Comparison of ENCODE assay signal across 9 cellular contexts in the genomic region with DNA sequence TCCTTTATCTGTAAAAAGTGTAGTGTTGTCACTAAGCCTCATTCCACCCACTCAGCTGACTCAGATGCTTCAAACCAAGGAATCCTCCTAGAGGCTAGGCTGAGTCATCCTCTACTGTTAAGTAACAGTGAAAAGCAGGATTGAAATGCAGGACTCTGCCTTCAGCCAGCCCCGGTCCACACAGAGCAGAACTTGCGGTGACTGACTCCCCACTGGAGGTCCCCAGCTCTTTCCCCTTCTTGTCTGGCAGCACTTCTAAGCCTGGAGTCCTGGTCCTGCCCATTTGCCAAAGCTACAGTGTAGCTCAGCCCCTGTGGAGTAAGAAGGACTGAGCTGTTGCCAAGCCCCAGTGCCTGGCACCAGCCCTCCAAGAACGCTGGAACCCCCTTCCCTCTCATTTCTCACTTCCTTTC. TPM values are rescaled to one million over a fixed set of nuclear protein-coding genes. Genes with fewer than 3 reads are reported as not detected.
DNase-seq lines count a peak whose midpoint lies in the region; ATAC-seq and TF ChIP-seq lines count a peak whose summit lies in the region.
"Had no signal": no experiment of that assay in that cellular context is flagged by ENCODE, and none has a peak within 500 bp of the region (broad histone marks: within the 10 kb centered on the region; RNA-seq: fewer than 3 reads in every experiment).

No MANE protein-coding gene starts in this region.

- DNase-seq in activated CD4-positive, alpha-beta T cell treated with anti-CD3 and anti-CD28 coated beads, Interleukin-2, amount 50 U/mL, for 24 hours (ENCODE audit: low read depth in 1 of 2, low spot score in 1 of 2): peak; percentile 12 to 47
- no peak for DNase-seq in activated CD4-positive, alpha-beta T cell treated with anti-CD3 and anti-CD28 coated beads, Interleukin-2, amount 50 U/mL, for 1 hour
- DNase-seq in activated T-cell treated with anti-CD3 and anti-CD28 coated beads for 4 hours (peak; percentile 12), glomerular visceral epithelial cell (ENCODE audit: extremely low spot score) (peak; percentile 86), glutamatergic neuron (no peak)

- H3K4me1 ChIP-seq in skeletal muscle tissue (ENCODE audit: control insufficient read depth in 3 of 3, insufficient read depth in 3 of 3, low read length in 3 of 3): peaks cover 32 to 58% (median 51%) of the 10 kb centered on the region in 3 donors

- H3K27ac Mint-ChIP-seq in glutamatergic neuron (ENCODE audit: unreplicated experiment): no peak overlapping the region

- H3K27me3 Mint-ChIP-seq in glutamatergic neuron (ENCODE audit: unreplicated experiment): peaks cover 2% of the 10 kb centered on the region

- peak overlapping the region in 1 of 3 donors; percentile 69 for H3K9ac ChIP-seq in skeletal muscle tissue (ENCODE audit: low read depth in 1 of 3, low read length in 3 of 3)

- no peak overlapping the region for H3K4me3 Mint-ChIP-seq in glutamatergic neuron (ENCODE audit: unreplicated experiment)

- peak overlapping the region; percentile 54 for H3K27ac ChIP-seq in skeletal muscle tissue (ENCODE audit: low read depth, low read length)
- H3K27ac ChIP-seq: C4-2B had no signal

- H3K36me3 Mint-ChIP-seq in glutamatergic neuron (ENCODE audit: unreplicated experiment): peaks cover 11% of the 10 kb centered on the region

- no peak for TF ChIP-seq CTCF in glutamatergic neuron (IDR thresholded peaks at IDR 0.05; ENCODE audit: partially characterized antibody, unreplicated experiment)

- H3K9me3 ChIP-seq in skeletal muscle tissue (ENCODE audit: control insufficient read depth in 3 of 3, low read length in 3 of 3): no peaks in the 10 kb centered on the region

- no peak for ATAC-seq in GM18519 (IDR thresholded peaks at IDR 0.05; ENCODE audit: low FRiP score, unreplicated experiment)
- ATAC-seq in GM21619 (IDR thresholded peaks at IDR 0.05; ENCODE audit: unreplicated experiment): no peak

- no peaks in the 10 kb centered on the region for H3K27me3 ChIP-seq in skeletal muscle tissue (ENCODE audit: control insufficient read depth in 3 of 3, insufficient read depth in 3 of 3, low read length in 3 of 3)

- H3K36me3 ChIP-seq in skeletal muscle tissue (ENCODE audit: control insufficient read depth in 3 of 3, insufficient read depth in 3 of 3, low read length in 3 of 3): no peaks in the 10 kb centered on the region

- H3K9me3 Mint-ChIP-seq in glutamatergic neuron (ENCODE audit: unreplicated experiment): peaks cover 10% of the 10 kb centered on the region

- H3K4me1 Mint-ChIP-seq in glutamatergic neuron (ENCODE audit: low read depth, unreplicated experiment): peaks cover 2% of the 10 kb centered on the region

- H3K4me3 ChIP-seq in skeletal muscle tissue (ENCODE audit: low read length in 3 of 3): peak overlapping the region; percentile 2 to 76 (median 46)

RNA-seq across cellular contexts. Expression of a gene that starts 1.7 kb away (rescaled TPM):
- total RNA-seq in skeletal muscle tissue (6.3 TPM), glutamatergic neuron (ENCODE audit: unreplicated experiment) (not detected)

RNA-seq across cellular contexts. Expression of a gene that starts 22.2 kb away (rescaled TPM):
- total RNA-seq in skeletal muscle tissue (0.52 TPM), glutamatergic neuron (ENCODE audit: unreplicated experiment) (not detected)

RNA-seq across cellular contexts. Expression of a gene that starts 51.5 kb away (rescaled TPM):
- total RNA-seq in skeletal muscle tissue: 3.1 TPM
- not detected for total RNA-seq in glutamatergic neuron (ENCODE audit: unreplicated experiment)

RNA-seq across cellular contexts. Expression of a gene that starts 58.2 kb away (rescaled TPM):
- total RNA-seq in skeletal muscle tissue: not detected
- not detected for total RNA-seq in glutamatergic neuron (ENCODE audit: unreplicated experiment)

Comparison
In these comparisons a context has a peak if more than half of its experiments do, and no peak if none do; other contexts are left out.
1. DNase-seq: peak in activated CD4-positive, alpha-beta T cell treated with anti-CD3 and anti-CD28 coated beads, Interleukin-2, amount 50 U/mL, for 24 hours (2 of 2), activated T-cell treated with anti-CD3 and anti-CD28 coated beads for 4 hours (single experiment) and glomerular visceral epithelial cell (single experiment); none in activated CD4-positive, alpha-beta T cell treated with anti-CD3 and anti-CD28 coated beads, Interleukin-2, amount 50 U/mL, for 1 hour (single experiment) and glutamatergic neuron (single experiment).